Comparison of ENCODE assay signal across 8 cellular contexts in the genomic region with DNA sequence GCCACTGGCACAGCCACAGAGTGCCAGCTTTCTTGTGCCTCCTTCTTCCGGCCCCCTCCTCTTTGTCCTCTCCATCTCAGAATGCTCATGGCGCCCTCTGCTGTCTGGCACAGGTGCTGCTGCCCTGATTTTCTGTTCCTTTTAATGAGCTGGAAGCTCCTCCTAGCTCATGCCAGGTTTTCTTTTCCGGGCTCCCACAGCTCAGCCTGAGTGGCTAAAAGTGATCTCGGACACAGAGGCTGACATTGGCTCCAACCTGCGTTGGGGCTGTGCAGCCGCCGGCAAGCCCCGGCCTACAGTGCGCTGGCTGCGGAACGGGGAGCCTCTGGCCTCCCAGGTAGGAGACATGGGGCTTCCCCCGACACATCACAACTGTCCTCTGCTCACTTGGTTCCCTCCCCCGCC. TPM values are rescaled to one million over a fixed set of nuclear protein-coding genes. Genes with fewer than 3 reads are reported as not detected.
DNase-seq lines count a peak whose midpoint lies in the region; ATAC-seq and TF ChIP-seq lines count a peak whose summit lies in the region.

No MANE protein-coding gene starts in this region.

- POLR2A ChIA-PET in HEK293 (lab: Yijun Ruan, JAX): interaction anchor here (1.1 to 1.2 kb wide), 2 partner anchors 14 to 72 kb away, joined by 4 to 5 read pairs; no protein-coding TSS in a partner anchor
- POLR2A ChIA-PET in activated CD4-positive, alpha-beta memory T cell treated with anti-CD3 and anti-CD28 coated beads for 36 hours (lab: Charles Lee): interaction anchor here (0.6 kb wide), 1 partner anchor 80 kb away, joined by 3 read pairs; no protein-coding TSS in a partner anchor

- H3K4me3 ChIP-seq in HEK293 (ENCODE audit: low read depth, low read length) (no peak overlapping the region), dorsolateral prefrontal cortex (peak overlapping the region in 13 of 59 donors; percentile 3 to 39 (median 31)), lower lobe of right lung (no peak overlapping the region)

- H3K36me3 ChIP-seq in HEK293 (ENCODE audit: control insufficient read depth in 2 of 2, insufficient read depth in 1 of 2, low read length in 2 of 2): no peaks in the 10 kb centered on the region
- H3K36me3 ChIP-seq in lower lobe of right lung: no peaks in the 10 kb centered on the region

- intact Hi-C loops in activated CD4-positive, alpha-beta memory T cell treated with anti-CD3 and anti-CD28 coated beads for 36 hours (cut with micrococcal nuclease): loop anchor here (1.0 kb wide), 2 partner anchors 72 to 195 kb away; no protein-coding TSS in a partner anchor
- intact Hi-C loops in dorsolateral prefrontal cortex (cut with DNase I): loop anchor here (1.0 to 5.0 kb wide), 4 partner anchors 54 to 196 kb away; no protein-coding TSS in a partner anchor
- intact Hi-C loops in lower lobe of right lung (cut with DNase I): no loop called here

- DNase-seq in Ammon's horn (ENCODE audit: low spot score) (peak; percentile 91), NCI-H526 treated with DMSO at 0.1 percent for 48 hours (lab: John Stamatoyannopoulos, UW) (peak; percentile 41), dorsolateral prefrontal cortex (peak; percentile 83 to 95 (median 89)), lower lobe of right lung (peak; percentile 69)
- peak; percentile 82 for DNase-seq in activated CD4-positive, alpha-beta memory T cell treated with anti-CD3 and anti-CD28 coated beads for 36 hours
- peak; percentile 16 for DNase-seq in stimulated activated CD8-positive, alpha-beta memory T cell treated with anti-CD3 and anti-CD28 coated beads, Interleukin-12 subunit alpha, Interleukin-12 subunit beta, amount 100 ng/mL, for 24 hours (ENCODE audit: extremely low read depth)

- no peak overlapping the region for H3K4me3 Mint-ChIP-seq in activated CD4-positive, alpha-beta memory T cell treated with anti-CD3 and anti-CD28 coated beads for 36 hours

- H3K27ac ChIP-seq in HEK293 (ENCODE audit: extremely low read depth, low read depth, low read length) (no peak overlapping the region), dorsolateral prefrontal cortex (peak overlapping the region in 58 of 59 donors; percentile 33 to 100 (median 81)), lower lobe of right lung (no peak overlapping the region)

- H3K36me3 Mint-ChIP-seq in activated CD4-positive, alpha-beta memory T cell treated with anti-CD3 and anti-CD28 coated beads for 36 hours: no peaks in the 10 kb centered on the region

- no peaks in the 10 kb centered on the region for H3K9me3 Mint-ChIP-seq in activated CD4-positive, alpha-beta memory T cell treated with anti-CD3 and anti-CD28 coated beads for 36 hours

- ATAC-seq in lower lobe of right lung (peak; percentile 63 to 73), GM19023 (IDR thresholded peaks at IDR 0.05; ENCODE audit: unreplicated experiment) (no peak)

- H3K27me3 ChIP-seq in dorsolateral prefrontal cortex (no peaks in the 10 kb centered on the region), lower lobe of right lung (ENCODE audit: low read depth) (no peaks in the 10 kb centered on the region)

- H3K9me3 ChIP-seq in HEK293 (ENCODE audit: control insufficient read depth, insufficient read depth, low read depth, low read length): no peaks in the 10 kb centered on the region
- H3K9me3 ChIP-seq in lower lobe of right lung: no peaks in the 10 kb centered on the region

- H3K4me1 ChIP-seq in HEK293 (ENCODE audit: control insufficient read depth, insufficient read depth, low read length) (no peaks in the 10 kb centered on the region), lower lobe of right lung (no peaks in the 10 kb centered on the region)

- no peaks in the 10 kb centered on the region for H3K4me1 Mint-ChIP-seq in activated CD4-positive, alpha-beta memory T cell treated with anti-CD3 and anti-CD28 coated beads for 36 hours (ENCODE audit: low read depth)

- H3K27me3 Mint-ChIP-seq in activated CD4-positive, alpha-beta memory T cell treated with anti-CD3 and anti-CD28 coated beads for 36 hours: no peaks in the 10 kb centered on the region

- peak; percentile 82 for TF ChIP-seq CTCF in HEK293 (tag by site-specific recombination; IDR thresholded peaks at IDR 0.05)
- peak; percentile 68 to 96 (median 89) for TF ChIP-seq CTCF in dorsolateral prefrontal cortex (IDR thresholded peaks at IDR 0.05 in 54 of 56, conservative IDR thresholded peaks at IDR 0.05 in 2 of 56; ENCODE audit: low read depth in 1 of 56, partially characterized antibody in 56 of 56)
- peak; percentile 76 for TF ChIP-seq CTCF in lower lobe of right lung (IDR thresholded peaks at IDR 0.05)

- CTCF ChIA-PET in HEK293 (lab: Yijun Ruan, JAX): interaction anchor here (0.5 to 5.9 kb wide), 92 partner anchors 9 to 875 kb away, joined by 3 to 282 read pairs (median 4); partner anchors contain the start of genes RBBP5, TMCC2 and TMEM81
- CTCF ChIA-PET in activated CD4-positive, alpha-beta memory T cell treated with anti-CD3 and anti-CD28 coated beads for 36 hours (lab: Charles Lee): interaction anchor here (0.6 to 3.9 kb wide), 60 partner anchors 9 to 1079 kb away, joined by 3 to 107 read pairs (median 5); partner anchors contain the start of genes RBBP5 and TMCC2

- no peak overlapping the region for H3K27ac Mint-ChIP-seq in activated CD4-positive, alpha-beta memory T cell treated with anti-CD3 and anti-CD28 coated beads for 36 hours

TF ChIP-seq in HEK293, 187 proteins besides CTCF, POLR2A, EP300 and RAD21 (continues in another document):
- no peak for TF ChIP-seq ZNF311 (tag by site-specific recombination; IDR thresholded peaks at IDR 0.05; ENCODE audit: borderline replicate concordance)
- 0 out of 2 replicates have a peak, but pooled peaks have one; percentile 36 for TF ChIP-seq ZNF2 (tag by site-specific recombination; IDR thresholded peaks at IDR 0.05)
- TF ChIP-seq ZNF837 (tag by site-specific recombination; IDR thresholded peaks at IDR 0.05): no peak
- no peak for TF ChIP-seq ZNF658 (tag by site-specific recombination; IDR thresholded peaks at IDR 0.05)
- TF ChIP-seq IKZF3 (tag by site-specific recombination; IDR thresholded peaks at IDR 0.05): no peak
- TF ChIP-seq ZBTB17 (tag by site-specific recombination; IDR thresholded peaks at IDR 0.05): 0 out of 2 replicates have a peak, but pooled peaks have one; percentile 11
- TF ChIP-seq ZNF23 (tag by site-specific recombination; IDR thresholded peaks at IDR 0.05; ENCODE audit: borderline replicate concordance): no peak
- TF ChIP-seq ZNF335 (tag by site-specific recombination; conservative IDR thresholded peaks at IDR 0.05): no peak
- TF ChIP-seq KLF9 (tag by site-specific recombination; IDR thresholded peaks at IDR 0.05; ENCODE audit: low read depth): no peak
- no peak for TF ChIP-seq TSHZ1 (tag by site-specific recombination; IDR thresholded peaks at IDR 0.05; ENCODE audit: borderline replicate concordance)
- TF ChIP-seq, protein P1, sequence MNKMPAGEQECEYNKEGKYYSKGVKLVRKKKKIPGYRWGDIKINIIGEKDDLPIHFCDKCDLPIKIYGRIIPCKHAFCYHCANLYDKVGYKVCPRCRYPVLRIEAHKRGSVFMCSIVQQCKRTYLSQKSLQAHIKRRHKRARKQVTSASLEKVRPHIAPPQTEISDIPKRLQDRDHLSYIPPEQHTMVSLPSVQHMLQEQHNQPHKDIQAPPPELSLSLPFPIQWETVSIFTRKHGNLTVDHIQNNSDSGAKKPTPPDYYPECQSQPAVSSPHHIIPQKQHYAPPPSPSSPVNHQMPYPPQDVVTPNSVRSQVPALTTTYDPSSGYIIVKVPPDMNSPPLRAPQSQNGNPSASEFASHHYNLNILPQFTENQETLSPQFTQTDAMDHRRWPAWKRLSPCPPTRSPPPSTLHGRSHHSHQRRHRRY (tag by site-specific recombination; IDR thresholded peaks at IDR 0.05): no peak
- no peak for TF ChIP-seq ZFP3 (tag by site-specific recombination; IDR thresholded peaks at IDR 0.05; ENCODE audit: low read depth)

RNA-seq across cellular contexts. Expression of gene CNTN2, which starts 18.7 kb away (rescaled TPM):
- not detected for total RNA-seq in activated CD4-positive, alpha-beta memory T cell treated with anti-CD3 and anti-CD28 coated beads for 36 hours
- total RNA-seq in dorsolateral prefrontal cortex: 1,000 to 10,000 TPM in 1 of 120 experiments, 100 to 1,000 TPM in 115, 10 to 100 TPM in 4; 87.4 to 1,120 (median 263) TPM
- total RNA-seq in lower lobe of right lung: not detected

RNA-seq across cellular contexts. Expression of gene TMEM81, which starts 22.6 kb away (rescaled TPM):
- total RNA-seq in activated CD4-positive, alpha-beta memory T cell treated with anti-CD3 and anti-CD28 coated beads for 36 hours: 1 to 10 TPM; 3.2 to 3.3 TPM
- 10 to 100 TPM in 39 of 120 experiments, 1 to 10 TPM in 81; 4.7 to 14.8 (median 8.4) TPM for total RNA-seq in dorsolateral prefrontal cortex
- total RNA-seq in lower lobe of right lung: 4.1 TPM

Comparison
In these comparisons a context has a peak if more than half of its experiments do, and no peak if none do; other contexts are left out.
1. DNase-seq: peak in every context shown above with its lines; median percentile 91 in Ammon's horn; 89 in dorsolateral prefrontal cortex; 82 in activated CD4-positive, alpha-beta memory T cell treated with anti-CD3 and anti-CD28 coated beads for 36 hours; 69 in lower lobe of right lung; 41 in NCI-H526 treated with DMSO at 0.1 percent for 48 hours; 16 in stimulated activated CD8-positive, alpha-beta memory T cell treated with anti-CD3 and anti-CD28 coated beads, Interleukin-12 subunit alpha, Interleukin-12 subunit beta, amount 100 ng/mL, for 24 hours.
2. H3K27ac ChIP-seq: peak in dorsolateral prefrontal cortex (58 of 59); none in HEK293 (single experiment) and lower lobe of right lung (single experiment).
3. RNA of gene CNTN2, which starts 18.7 kb away (total RNA-seq): 87.4 to 1,120 TPM in dorsolateral prefrontal cortex; not detected in lower lobe of right lung (single experiment) and not detected in activated CD4-positive, alpha-beta memory T cell treated with anti-CD3 and anti-CD28 coated beads for 36 hours; every median in the first group is over 10 times any median in the second.
4. Peak in every context shown above with its lines, with median percentiles within 50 percentile points of each other: CTCF ChIP-seq.